In the genomic region with DNA sequence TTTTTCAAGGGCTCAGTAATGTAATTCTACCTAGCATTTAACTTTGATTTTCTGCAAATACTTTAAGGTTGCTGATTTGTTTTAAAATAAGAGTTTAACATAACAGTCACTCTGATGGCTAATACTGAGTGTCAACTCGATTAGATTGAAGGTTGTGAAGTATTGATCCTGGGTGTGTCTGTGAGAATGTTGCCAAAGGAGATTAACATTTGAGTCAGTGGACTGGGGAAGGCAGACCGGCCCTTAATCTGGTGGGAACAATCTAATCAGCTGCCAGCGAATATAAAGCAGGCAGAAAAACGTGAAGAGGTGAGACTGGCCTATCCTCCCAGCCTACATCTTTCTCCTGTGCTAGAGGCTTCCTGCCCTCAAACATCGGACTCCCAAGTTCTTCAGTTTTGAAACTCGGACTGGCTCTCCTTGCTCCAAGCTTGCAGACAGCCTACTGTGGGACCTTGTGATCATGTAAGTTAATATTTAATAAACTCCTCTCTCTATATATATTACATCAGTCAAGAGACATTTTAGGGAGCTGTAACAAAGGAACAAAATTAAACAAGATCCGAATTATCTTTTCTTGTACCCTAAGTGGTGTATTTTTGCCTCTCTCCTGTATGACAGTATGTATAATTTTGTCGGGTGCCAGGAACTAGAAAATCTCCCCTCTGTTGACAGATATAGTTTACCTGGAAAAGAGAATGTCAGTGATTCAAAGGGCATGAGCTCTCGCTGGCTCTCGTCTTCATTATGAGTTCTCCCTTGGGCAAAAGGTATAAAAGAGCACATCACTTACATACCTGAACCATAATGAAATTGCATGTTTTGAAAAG, we compare ENCODE assay signal across 27 cellular contexts.
"Had no signal": no experiment of that assay in that cellular context is flagged by ENCODE, and none has a peak within 500 bp of the region (broad histone marks: within the 10 kb centered on the region; RNA-seq: fewer than 3 reads in every experiment).

No MANE protein-coding gene starts in this region.

- H3K4me3 Mint-ChIP-seq: activated CD8-positive, alpha-beta T cell treated with anti-CD3 and anti-CD28 coated beads for 36 hours; activated naive CD4-positive, alpha-beta T cell treated with anti-CD3 and anti-CD28 coated beads, Interleukin-2, amount 50 U/mL, for 24 hours; activated naive CD8-positive, alpha-beta T cell treated with anti-CD3 and anti-CD28 coated beads, Interleukin-2, amount 50 U/mL, for 24 hours; activated T-cell treated with anti-CD3 and anti-CD28 coated beads, Interleukin-2, amount 50 U/mL, for 4 hours; activated T-helper 17 cell treated with anti-CD3 and anti-CD28 coated beads, Interleukin-2, amount 50 U/mL, for 72 hours; naive thymus-derived CD8-positive, alpha-beta T cell; neural progenitor cell; stimulated activated naive B cell treated with anti-CD40 and anti-IgM and Interleukin-4, amounts not matched to agents 10 μg/mL and 1 μg/mL and 100 μg/mL, for 72 hours; WTC11 had no signal

- DNase-seq: activated CD4-positive, alpha-beta T cell treated with anti-CD3 and anti-CD28 coated beads for 1 hour; activated CD4-positive, alpha-beta T cell treated with anti-CD3 and anti-CD28 coated beads, Interleukin-2, amount 50 U/mL, for 1 hour; activated CD8-positive, alpha-beta T cell treated with anti-CD3 and anti-CD28 coated beads for 36 hours; activated naive CD8-positive, alpha-beta T cell treated with anti-CD3 and anti-CD28 coated beads, Interleukin-2, amount 50 U/mL, for 24 hours; activated T-cell treated with anti-CD3 and anti-CD28 coated beads, Interleukin-2, amount 50 U/mL, for 4 hours; amygdala; central memory CD4-positive, alpha-beta T cell; heart right ventricle; left ventricle myocardium superior; mammary epithelial cell; midbrain; naive thymus-derived CD8-positive, alpha-beta T cell; occipital lobe; stimulated activated naive B cell treated with anti-CD40 and anti-IgM and Interleukin-4, amounts not matched to agents 10 μg/mL and 1 μg/mL and 100 μg/mL, for 72 hours; stomach; T-helper 2 cell; thyroid gland had no signal

- H3K4me1 Mint-ChIP-seq: activated naive CD4-positive, alpha-beta T cell treated with anti-CD3 and anti-CD28 coated beads, Interleukin-2, amount 50 U/mL, for 24 hours; activated naive CD8-positive, alpha-beta T cell treated with anti-CD3 and anti-CD28 coated beads, Interleukin-2, amount 50 U/mL, for 24 hours; activated T-helper 17 cell treated with anti-CD3 and anti-CD28 coated beads, Interleukin-2, amount 50 U/mL, for 72 hours; naive thymus-derived CD8-positive, alpha-beta T cell; neural progenitor cell; stimulated activated naive B cell treated with anti-CD40 and anti-IgM and Interleukin-4, amounts not matched to agents 10 μg/mL and 1 μg/mL and 100 μg/mL, for 72 hours had no signal

- H3K27me3 Mint-ChIP-seq: activated CD8-positive, alpha-beta T cell treated with anti-CD3 and anti-CD28 coated beads for 36 hours; activated naive CD4-positive, alpha-beta T cell treated with anti-CD3 and anti-CD28 coated beads, Interleukin-2, amount 50 U/mL, for 24 hours; activated naive CD8-positive, alpha-beta T cell treated with anti-CD3 and anti-CD28 coated beads, Interleukin-2, amount 50 U/mL, for 24 hours; activated T-helper 17 cell treated with anti-CD3 and anti-CD28 coated beads, Interleukin-2, amount 50 U/mL, for 72 hours; naive thymus-derived CD8-positive, alpha-beta T cell; stimulated activated naive B cell treated with anti-CD40 and anti-IgM and Interleukin-4, amounts not matched to agents 10 μg/mL and 1 μg/mL and 100 μg/mL, for 72 hours had no signal

- H3K9me3 ChIP-seq: breast epithelium, heart right ventricle, stomach, thyroid gland had no signal

- H3K27ac Mint-ChIP-seq: activated CD8-positive, alpha-beta T cell treated with anti-CD3 and anti-CD28 coated beads for 36 hours; activated naive CD4-positive, alpha-beta T cell treated with anti-CD3 and anti-CD28 coated beads, Interleukin-2, amount 50 U/mL, for 24 hours; activated naive CD8-positive, alpha-beta T cell treated with anti-CD3 and anti-CD28 coated beads, Interleukin-2, amount 50 U/mL, for 24 hours; activated T-helper 17 cell treated with anti-CD3 and anti-CD28 coated beads, Interleukin-2, amount 50 U/mL, for 72 hours; naive thymus-derived CD8-positive, alpha-beta T cell; neural progenitor cell; stimulated activated naive B cell treated with anti-CD40 and anti-IgM and Interleukin-4, amounts not matched to agents 10 μg/mL and 1 μg/mL and 100 μg/mL, for 72 hours; WTC11 had no signal

- H3K4me2 ChIP-seq: neural progenitor cell had no signal

- H3K36me3 ChIP-seq: breast epithelium, heart right ventricle, neural progenitor cell, stomach, thyroid gland had no signal

- H3K4me3 ChIP-seq: breast epithelium, heart right ventricle, neural progenitor cell, skin epidermis, stomach, thyroid gland had no signal

- H3K9ac ChIP-seq: neural progenitor cell, parathyroid adenoma had no signal

- H3K27ac ChIP-seq: breast epithelium, foreskin keratinocyte, heart right ventricle, neural progenitor cell, parathyroid adenoma, skin epidermis, stomach, thyroid gland had no signal

- H3K9me3 Mint-ChIP-seq: activated CD8-positive, alpha-beta T cell treated with anti-CD3 and anti-CD28 coated beads for 36 hours; activated naive CD4-positive, alpha-beta T cell treated with anti-CD3 and anti-CD28 coated beads, Interleukin-2, amount 50 U/mL, for 24 hours; activated naive CD8-positive, alpha-beta T cell treated with anti-CD3 and anti-CD28 coated beads, Interleukin-2, amount 50 U/mL, for 24 hours; activated T-cell treated with anti-CD3 and anti-CD28 coated beads, Interleukin-2, amount 50 U/mL, for 4 hours; activated T-helper 17 cell treated with anti-CD3 and anti-CD28 coated beads, Interleukin-2, amount 50 U/mL, for 72 hours; neural progenitor cell had no signal

- H3K27me3 ChIP-seq: breast epithelium, foreskin keratinocyte, heart right ventricle, neural progenitor cell, stomach, thyroid gland had no signal

- H3K4me1 ChIP-seq: breast epithelium, foreskin keratinocyte, heart right ventricle, neural progenitor cell, parathyroid adenoma, stomach, thyroid gland had no signal

- H3K36me3 Mint-ChIP-seq: activated naive CD4-positive, alpha-beta T cell treated with anti-CD3 and anti-CD28 coated beads, Interleukin-2, amount 50 U/mL, for 24 hours; naive thymus-derived CD8-positive, alpha-beta T cell; neural progenitor cell; stimulated activated naive B cell treated with anti-CD40 and anti-IgM and Interleukin-4, amounts not matched to agents 10 μg/mL and 1 μg/mL and 100 μg/mL, for 72 hours; WTC11 had no signal

- ATAC-seq: activated CD8-positive, alpha-beta T cell treated with anti-CD3 and anti-CD28 coated beads for 36 hours; activated naive CD8-positive, alpha-beta T cell treated with anti-CD3 and anti-CD28 coated beads, Interleukin-2, amount 50 U/mL, for 24 hours; activated T-cell treated with anti-CD3 and anti-CD28 coated beads, Interleukin-2, amount 50 U/mL, for 4 hours; activated T-helper 17 cell treated with anti-CD3 and anti-CD28 coated beads, Interleukin-2, amount 50 U/mL, for 72 hours; esophagus mucosa; foreskin keratinocyte; heart right ventricle; left ventricle myocardium superior; naive thymus-derived CD8-positive, alpha-beta T cell; sciatic nerve; stimulated activated naive B cell treated with anti-CD40 and anti-IgM and Interleukin-4, amounts not matched to agents 10 μg/mL and 1 μg/mL and 100 μg/mL, for 72 hours; WTC11 had no signal

- H2AFZ ChIP-seq: neural progenitor cell, parathyroid adenoma had no signal

- H3K79me2 ChIP-seq: parathyroid adenoma had no signal
